Comparison of ENCODE assay signal across 8 cellular contexts in genomic region chr1:16204634-16205332, GRCh38. TPM values are rescaled to one million over a fixed set of nuclear protein-coding genes. Genes with fewer than 3 reads are reported as not detected.
A peak's percentile ranks its signal among the peaks of the same experiment; 100 is the strongest.
DNase-seq lines count a peak whose midpoint lies in the region; ATAC-seq, FAIRE-seq and TF ChIP-seq lines count a peak whose summit lies in the region.

No MANE protein-coding gene starts in this region.

- no peak for FAIRE-seq in bronchial epithelial cell (lab: Jason Lieb, UNC)

- no peak overlapping the region for H3K9ac ChIP-seq in OCI-LY3 (ENCODE audit: low read length)

- H3K27me3 ChIP-seq in OCI-LY3 (ENCODE audit: low read depth, low read length) (no peaks in the 10 kb centered on the region), bronchial epithelial cell (ENCODE audit: control insufficient read depth, insufficient read depth, low read length) (no peaks in the 10 kb centered on the region)

- H3K4me3 ChIP-seq in OCI-LY3 (ENCODE audit: low read length): no peak overlapping the region
- H3K4me3 ChIP-seq in bronchial epithelial cell (ENCODE audit: low read depth, low read length): no peak overlapping the region

- H3K27ac ChIP-seq in OCI-LY3 (ENCODE audit: low read length): no peak overlapping the region

- H3K27me3 Mint-ChIP-seq in progenitor cell of endocrine pancreas: no peaks in the 10 kb centered on the region

- ATAC-seq in GM21619 (IDR thresholded peaks at IDR 0.05; ENCODE audit: unreplicated experiment) (no peak), omental fat pad (ENCODE audit: low FRiP score) (no peak)

- no peaks in the 10 kb centered on the region for H3K36me3 ChIP-seq in OCI-LY3 (replicated peaks; ENCODE audit: low read depth, low read length)
- peaks cover 1% of the 10 kb centered on the region for H3K36me3 ChIP-seq in bronchial epithelial cell (ENCODE audit: control insufficient read depth, insufficient read depth, low read length)

- H3K4me3 Mint-ChIP-seq in progenitor cell of endocrine pancreas (ENCODE audit: low read depth): no peak overlapping the region

- DNase-seq in NOMO-1 treated with DMSO at 0.1 percent for 48 hours (lab: John Stamatoyannopoulos, UW; ENCODE audit: unreplicated experiment) (peak; percentile 2), NOMO-1 (lab: John Stamatoyannopoulos, UW; ENCODE audit: unreplicated experiment in 2 of 2) (no peak), bronchial epithelial cell (ENCODE audit: low read depth) (no peak), progenitor cell of endocrine pancreas (ENCODE audit: low spot score, unreplicated experiment) (no peak), superior temporal gyrus (ENCODE audit: extremely low spot score) (no peak), omental fat pad (ENCODE audit: low spot score) (no peak)

- no peaks in the 10 kb centered on the region for H3K9me3 Mint-ChIP-seq in progenitor cell of endocrine pancreas (ENCODE audit: low read depth)

- no peaks in the 10 kb centered on the region for H3K79me2 ChIP-seq in OCI-LY3 (ENCODE audit: low read length)

- peaks cover 8% of the 10 kb centered on the region for H3K4me1 Mint-ChIP-seq in progenitor cell of endocrine pancreas (ENCODE audit: low read depth)

- H4K20me1 ChIP-seq in OCI-LY3 (ENCODE audit: insufficient read depth, low read length): no peaks in the 10 kb centered on the region

- no peak overlapping the region for H3K4me2 ChIP-seq in OCI-LY3 (ENCODE audit: low read length)

- peak; percentile 38 for TF ChIP-seq CTCF in OCI-LY3 (IDR thresholded peaks at IDR 0.05; ENCODE audit: low read depth, low read length)
- TF ChIP-seq CTCF in bronchial epithelial cell (IDR thresholded peaks at IDR 0.05; ENCODE audit: insufficient read depth, low read length, severe bottlenecking): peak; percentile 39
- TF ChIP-seq CTCF in progenitor cell of endocrine pancreas (IDR thresholded peaks at IDR 0.05; ENCODE audit: unreplicated experiment): peak; percentile 44
- no peak for TF ChIP-seq CTCF in omental fat pad (IDR thresholded peaks at IDR 0.05)

- H3K36me3 Mint-ChIP-seq in progenitor cell of endocrine pancreas (ENCODE audit: insufficient read depth): peaks cover 24% of the 10 kb centered on the region

- peaks cover 8% of the 10 kb centered on the region; the same call in 1 of the 2 replicates for H3K4me1 ChIP-seq in OCI-LY3 (ENCODE audit: low read length)

- no peak overlapping the region for H3K27ac Mint-ChIP-seq in progenitor cell of endocrine pancreas

- H3K9me3 ChIP-seq in OCI-LY3 (ENCODE audit: insufficient read depth, low read length): no peaks in the 10 kb centered on the region

- H2AFZ ChIP-seq in OCI-LY3 (ENCODE audit: low read depth, low read length): no peak overlapping the region

RNA-seq across cellular contexts. Expression of gene ARHGEF19, which starts 7.7 kb away (rescaled TPM):
- total RNA-seq in bronchial epithelial cell: 3.2 and 6.1 TPM in 2 replicates
- total RNA-seq in progenitor cell of endocrine pancreas: 146 and 151 TPM in 2 replicates
- total RNA-seq in omental fat pad: 10 to 100 TPM in 1 of 4 donors, 1 to 10 TPM in 3; 2.6 to 10.6 (median 3.9) TPM

RNA-seq across cellular contexts. Expression of gene CPLANE2, which starts 32.2 kb away (rescaled TPM):
- total RNA-seq in bronchial epithelial cell (5.8 and 14.5 TPM in 2 replicates), progenitor cell of endocrine pancreas (14.8 and 16.5 TPM in 2 replicates), omental fat pad (10 to 100 TPM in 1 of 4 donors, 1 to 10 TPM in 3; 2.0 to 13.3 (median 4.7) TPM)

RNA-seq across cellular contexts. Expression of gene EPHA2, which starts 48.9 kb away (rescaled TPM):
- total RNA-seq in bronchial epithelial cell (117 and 144 TPM in 2 replicates), progenitor cell of endocrine pancreas (28.3 and 31.9 TPM in 2 replicates), omental fat pad (10 to 100 TPM; 15.3 to 41.8 (median 28.6) TPM)

Comparison
In these comparisons a context has a peak if more than half of its experiments do, and no peak if none do; other contexts are left out.
1. CTCF ChIP-seq: peak in OCI-LY3 (single experiment), bronchial epithelial cell (single experiment) and progenitor cell of endocrine pancreas (single experiment); none in omental fat pad (0 of 3).
2. RNA of gene ARHGEF19, which starts 7.7 kb away (total RNA-seq): 146 to 151 TPM in progenitor cell of endocrine pancreas; 2.6 to 10.6 TPM in omental fat pad and 3.2 to 6.1 TPM in bronchial epithelial cell; every median in the first group is over 10 times any median in the second.